Comparison of ENCODE assay signal across 9 cellular contexts in genomic region chr19:4589579-4590410, GRCh38. TPM values are rescaled to one million over a fixed set of nuclear protein-coding genes. Genes with fewer than 3 reads are reported as not detected.
DNase-seq lines count a peak whose midpoint lies in the region; ATAC-seq and TF ChIP-seq lines count a peak whose summit lies in the region.
"Had no signal": no experiment of that assay in that cellular context is flagged by ENCODE, and none has a peak within 500 bp of the region (broad histone marks: within the 10 kb centered on the region; RNA-seq: fewer than 3 reads in every experiment).

No MANE protein-coding gene starts in this region.

- no peak overlapping the region for H2AFZ ChIP-seq in neural progenitor cell (replicated peaks)

- no peaks in the 10 kb centered on the region for H3K36me3 ChIP-seq in neural progenitor cell

- no peak overlapping the region for H3K4me2 ChIP-seq in neural progenitor cell

- no peaks in the 10 kb centered on the region for H3K9me3 ChIP-seq in neural progenitor cell (ENCODE audit: low read depth)

- H3K27ac Mint-ChIP-seq in neural progenitor cell: no peak overlapping the region

- peak; percentile 52 for TF ChIP-seq CTCF in choroid plexus epithelial cell (conservative IDR thresholded peaks at IDR 0.05; ENCODE audit: low read depth, low read length)
- TF ChIP-seq CTCF in neural progenitor cell (IDR thresholded peaks at IDR 0.05): peak; percentile 26

- no peak for ATAC-seq in GM21367 (IDR thresholded peaks at IDR 0.05; ENCODE audit: unreplicated experiment)
- no peak for ATAC-seq in GM21786 (IDR thresholded peaks at IDR 0.05; ENCODE audit: unreplicated experiment)
- ATAC-seq in HG03108 (IDR thresholded peaks at IDR 0.05; ENCODE audit: unreplicated experiment): no peak

- peaks cover 6% of the 10 kb centered on the region for H3K27me3 ChIP-seq in neural progenitor cell

- no peaks in the 10 kb centered on the region for H4K20me1 ChIP-seq in neural progenitor cell (ENCODE audit: low read depth)

- peaks cover 6% of the 10 kb centered on the region for H3K4me1 ChIP-seq in neural progenitor cell

- H3K9me3 Mint-ChIP-seq in neural progenitor cell: no peaks in the 10 kb centered on the region

- H3F3A ChIP-seq in neural progenitor cell (ENCODE audit: low read depth): peaks cover 34% of the 10 kb centered on the region

- H3K36me3 Mint-ChIP-seq in neural progenitor cell: no peaks in the 10 kb centered on the region

- no peaks in the 10 kb centered on the region for H3K79me2 ChIP-seq in neural progenitor cell (ENCODE audit: low read depth)

- DNase-seq in DMS53 (lab: John Stamatoyannopoulos, UW): peak; percentile 66
- DNase-seq in DMS53 treated with DMSO at 0.1 percent for 48 hours (lab: John Stamatoyannopoulos, UW; ENCODE audit: unreplicated experiment): no peak
- DNase-seq in MV-4-11 (lab: John Stamatoyannopoulos, UW): peak; percentile 34
- no peak for DNase-seq in choroid plexus epithelial cell (ENCODE audit: low read depth)
- peak; percentile 34 for DNase-seq in neural progenitor cell (ENCODE audit: low spot score)

- no peak overlapping the region for H3K27ac ChIP-seq in neural progenitor cell

- no peak overlapping the region for H3K4me3 Mint-ChIP-seq in neural progenitor cell

- peaks cover 24% of the 10 kb centered on the region for H3K27me3 Mint-ChIP-seq in neural progenitor cell (ENCODE audit: insufficient read depth, low read depth)

- no peak overlapping the region for H3K9ac ChIP-seq in neural progenitor cell

- H3K4me3 ChIP-seq in choroid plexus epithelial cell (ENCODE audit: low read depth, low read length): no peak overlapping the region
- no peak overlapping the region for H3K4me3 ChIP-seq in neural progenitor cell

- peaks cover 28% of the 10 kb centered on the region for H3K4me1 Mint-ChIP-seq in neural progenitor cell

RNA-seq across cellular contexts. Expression of gene SEMA6B, which starts 30.3 kb away (rescaled TPM):
- total RNA-seq in neural progenitor cell (ENCODE audit: low replicate concordance): 22.6 and 82.3 TPM in 2 replicates
- total RNA-seq: T-helper 2 cell treated with Interferon-gamma antibody and Interleukin-4, amounts not matched to agents 100 ng/mL and 5 ng/mL, for 36 hours had no signal

RNA-seq across cellular contexts. Expression of gene TNFAIP8L1, which starts 49.5 kb away (rescaled TPM):
- 8.2 and 15.2 TPM in 2 replicates for total RNA-seq in neural progenitor cell (ENCODE audit: low replicate concordance)

RNA-seq across cellular contexts. Expression of gene LRG1, which starts 50.0 kb away (rescaled TPM):
- total RNA-seq in neural progenitor cell (ENCODE audit: low replicate concordance): 0.19 TPM in 1 of 2 replicates, not detected in the other

RNA-seq across cellular contexts. Expression of gene PLIN5, which starts 54.8 kb away (rescaled TPM):
- 1.2 and 5.1 TPM in 2 replicates for total RNA-seq in neural progenitor cell (ENCODE audit: low replicate concordance)
- total RNA-seq: T-helper 2 cell treated with Interferon-gamma antibody and Interleukin-4, amounts not matched to agents 100 ng/mL and 5 ng/mL, for 36 hours had no signal

Comparison
In these comparisons a context has a peak if more than half of its experiments do, and no peak if none do; other contexts are left out.
1. DNase-seq: peak in DMS53 (single experiment), MV-4-11 (single experiment) and neural progenitor cell (single experiment); none in DMS53 treated with DMSO at 0.1 percent for 48 hours (single experiment) and choroid plexus epithelial cell (single experiment).